ENCODE assay signal across 8 cellular contexts in the genomic region with DNA sequence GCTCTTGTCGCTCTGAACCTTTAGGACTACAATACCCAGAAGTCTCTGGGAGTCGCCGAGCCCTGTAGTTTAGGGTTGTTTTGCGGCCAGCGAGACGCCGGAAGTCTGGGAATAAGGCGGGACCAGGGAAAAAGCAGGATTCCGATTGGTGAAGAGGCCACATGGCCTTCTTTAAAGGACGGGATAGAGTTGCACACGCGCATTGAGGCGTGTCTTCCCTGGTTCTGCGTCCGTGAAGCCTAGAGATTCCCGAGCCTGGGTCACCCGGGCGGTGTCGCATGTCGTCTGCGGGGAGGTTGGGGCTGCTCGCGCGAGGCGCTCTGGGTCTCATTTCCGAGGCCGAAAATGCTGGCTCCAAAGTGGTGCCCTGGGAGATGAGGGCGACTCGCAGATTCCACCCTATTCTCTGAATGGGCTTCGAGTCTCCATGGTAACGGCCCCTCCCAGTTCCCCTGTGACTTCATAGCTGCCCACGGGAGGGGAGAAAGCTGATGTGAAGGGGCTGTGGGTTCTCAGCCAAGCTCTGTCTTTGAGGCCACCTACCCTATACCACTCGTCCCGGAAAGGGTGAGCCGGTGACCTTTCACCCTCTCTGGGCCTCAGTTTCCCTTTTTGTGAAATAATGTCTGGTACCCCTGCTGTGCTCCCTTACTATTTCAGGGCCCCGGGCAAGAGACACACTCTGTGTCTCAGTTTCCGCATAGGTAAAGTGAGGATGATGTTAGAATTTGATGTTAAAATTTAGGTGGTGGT.
DNase-seq lines count a peak whose midpoint lies in the region; ATAC-seq and TF ChIP-seq lines count a peak whose summit lies in the region.

No MANE protein-coding gene starts in this region.

- H3K4me2 ChIP-seq in OCI-LY3 (ENCODE audit: low read length): peak overlapping the region; percentile 84

- H3K9ac ChIP-seq in OCI-LY3 (ENCODE audit: low read length): peak overlapping the region; percentile 85

- no peaks in the 10 kb centered on the region for H3K27me3 ChIP-seq in OCI-LY3 (ENCODE audit: low read depth, low read length)

- peak overlapping the region; percentile 83 for H3K27ac ChIP-seq in OCI-LY3 (ENCODE audit: low read length)

- no peaks in the 10 kb centered on the region for H3K9me3 ChIP-seq in OCI-LY3 (ENCODE audit: insufficient read depth, low read length)

- peaks cover 6% of the 10 kb centered on the region; the same call in 1 of the 2 replicates for H3K79me2 ChIP-seq in OCI-LY3 (ENCODE audit: low read length)

- peak overlapping the region; percentile 93 for H2AFZ ChIP-seq in OCI-LY3 (ENCODE audit: low read depth, low read length)

- H3K4me3 ChIP-seq in OCI-LY3 (ENCODE audit: low read length): peak overlapping the region; percentile 88

- DNase-seq in DMS 273 (lab: John Stamatoyannopoulos, UW; ENCODE audit: unreplicated experiment) (peak; percentile 98), HuH-7.5 (ENCODE audit: low spot score) (peak; percentile 96), activated T-cell treated with anti-CD3 and anti-CD28 coated beads for 24 hours (ENCODE audit: low read depth) (peak; percentile 91), epidermal melanocyte (ENCODE audit: insufficient read length, low spot score) (peak; percentile 97), midbrain (lab: John Stamatoyannopoulos, UW) (peak; percentile 97)
- DNase-seq in stimulated activated CD8-positive, alpha-beta memory T cell treated with anti-CD3 and anti-CD28 coated beads, Interleukin-15, amount 100 ng/mL, for 48 hours (ENCODE audit: low read depth in 2 of 2): peak; percentile 83 to 84

- no peaks in the 10 kb centered on the region for H4K20me1 ChIP-seq in OCI-LY3 (ENCODE audit: insufficient read depth, low read length)

- ATAC-seq in GM21528 (IDR thresholded peaks at IDR 0.05; ENCODE audit: low FRiP score, unreplicated experiment): peak; percentile 86

- TF ChIP-seq CTCF in OCI-LY3 (IDR thresholded peaks at IDR 0.05; ENCODE audit: low read depth, low read length): no peak

- peaks cover 3% of the 10 kb centered on the region for H3K36me3 ChIP-seq in OCI-LY3 (replicated peaks; ENCODE audit: low read depth, low read length)

- H3K4me1 ChIP-seq in OCI-LY3 (ENCODE audit: low read length): peaks cover 12% of the 10 kb centered on the region

Comparison
In these comparisons a context has a peak if more than half of its experiments do, and no peak if none do; other contexts are left out.
1. Peak in every context shown above with its lines: DNase-seq, ATAC-seq, H3K4me3 ChIP-seq and H3K27ac ChIP-seq.